Comparison of ENCODE assay signal across 1 cellular context in the genomic region with DNA sequence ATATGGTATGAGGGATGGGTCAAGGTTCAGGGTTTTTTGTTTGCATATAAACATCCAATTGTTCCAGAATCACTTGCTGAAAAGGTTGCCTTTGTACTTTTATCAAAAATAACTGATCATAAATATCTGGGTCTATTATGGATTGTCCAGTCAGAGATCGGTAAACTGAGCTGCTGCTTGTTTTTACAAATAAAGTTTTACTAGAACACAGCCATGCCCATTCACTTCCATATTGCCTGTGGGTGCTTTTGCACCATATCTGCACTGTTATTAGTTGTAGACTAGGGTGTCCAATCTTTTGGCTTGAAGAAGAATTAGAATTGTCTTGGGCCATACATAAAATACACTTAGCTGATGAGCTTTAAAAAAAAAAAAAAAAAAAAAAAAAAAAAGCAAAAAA. TPM values are rescaled to one million over a fixed set of nuclear protein-coding genes. Genes with fewer than 3 reads are reported as not detected.
"Had no signal": no experiment of that assay in that cellular context is flagged by ENCODE, and none has a peak within 500 bp of the region (broad histone marks: within the 10 kb centered on the region; RNA-seq: fewer than 3 reads in every experiment).

No MANE protein-coding gene starts in this region.

RNA-seq across cellular contexts. Expression of a gene that starts 11.5 kb away (rescaled TPM):
- total RNA-seq: ascending aorta had no signal
